1 cellular context compared by ENCODE assay signal in genomic region chr3:73883497-73883896, GRCh38.
TF ChIP-seq lines count a peak whose summit lies in the region.

No MANE protein-coding gene starts in this region.

TF ChIP-seq in HepG2, 621 proteins besides CTCF, POLR2A, EP300 and RAD21 (continued from another document):
- TF ChIP-seq, protein P1, sequence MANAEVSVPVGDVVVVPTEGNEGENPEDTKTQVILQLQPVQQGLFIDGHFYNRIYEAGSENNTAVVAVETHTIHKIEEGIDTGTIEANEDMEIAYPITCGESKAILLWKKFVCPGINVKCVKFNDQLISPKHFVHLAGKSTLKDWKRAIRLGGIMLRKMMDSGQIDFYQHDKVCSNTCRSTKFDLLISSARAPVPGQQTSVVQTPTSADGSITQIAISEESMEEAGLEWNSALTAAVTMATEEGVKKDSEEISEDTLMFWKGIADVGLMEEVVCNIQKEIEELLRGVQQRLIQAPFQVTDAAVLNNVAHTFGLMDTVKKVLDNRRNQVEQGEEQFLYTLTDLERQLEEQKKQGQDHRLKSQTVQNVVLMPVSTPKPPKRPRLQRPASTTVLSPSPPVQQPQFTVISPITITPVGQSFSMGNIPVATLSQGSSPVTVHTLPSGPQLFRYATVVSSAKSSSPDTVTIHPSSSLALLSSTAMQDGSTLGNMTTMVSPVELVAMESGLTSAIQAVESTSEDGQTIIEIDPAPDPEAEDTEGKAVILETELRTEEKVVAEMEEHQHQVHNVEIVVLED (CRISPR knock-in tag; IDR thresholded peaks at IDR 0.05; ENCODE audit: borderline replicate concordance) = no peak
- 0 out of 2 replicates have a peak, but pooled peaks have one; percentile 29 for TF ChIP-seq THAP11 (CRISPR knock-in tag; IDR thresholded peaks at IDR 0.05)
